ENCODE assay signal across 27 cellular contexts in the genomic region with DNA sequence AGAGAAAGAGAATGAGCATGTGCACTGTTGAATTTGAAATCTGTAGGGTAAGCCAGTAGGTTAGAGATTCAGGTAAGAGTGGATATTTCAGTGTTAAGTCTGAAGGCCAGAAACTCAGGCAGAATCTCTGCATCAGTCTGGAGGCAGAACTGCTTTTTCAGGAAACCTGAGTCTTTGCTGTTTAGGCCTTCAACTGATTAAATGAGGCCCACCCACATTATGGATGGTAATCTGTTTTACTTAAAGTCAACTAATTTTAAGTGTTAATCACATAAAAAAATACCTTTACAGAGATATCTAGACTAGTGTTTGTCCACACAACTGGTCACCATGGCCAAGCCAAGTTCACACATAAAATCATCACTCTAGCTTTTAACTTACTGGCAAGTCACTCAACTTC.
"Had no signal": no experiment of that assay in that cellular context is flagged by ENCODE, and none has a peak within 500 bp of the region (broad histone marks: within the 10 kb centered on the region; RNA-seq: fewer than 3 reads in every experiment).

No MANE protein-coding gene starts in this region.

- FAIRE-seq: colon, endometrium, endothelial cell of umbilical vein had no signal

- H3K4me3 ChIP-seq: colonic mucosa, coronary artery, dorsolateral prefrontal cortex, esophagus muscularis mucosa, esophagus squamous epithelium, gastrocnemius medialis, gastroesophageal sphincter, heart left ventricle, heart right ventricle had no signal

- ATAC-seq: effector memory CD8-positive, alpha-beta T cell; esophagus mucosa; foreskin keratinocyte; gastrocnemius medialis; gastroesophageal sphincter; heart left ventricle; heart right ventricle had no signal

- H3K36me3 ChIP-seq: colonic mucosa, esophagus muscularis mucosa, esophagus squamous epithelium, gastrocnemius medialis, gastroesophageal sphincter, heart left ventricle, heart right ventricle had no signal

- H3K27ac ChIP-seq: colonic mucosa, coronary artery, dorsolateral prefrontal cortex, epithelial cell of prostate, esophagus muscularis mucosa, esophagus squamous epithelium, foreskin keratinocyte, gastrocnemius medialis, gastroesophageal sphincter, heart left ventricle, heart right ventricle had no signal

- H3K27me3 ChIP-seq: colonic mucosa, dorsolateral prefrontal cortex, esophagus muscularis mucosa, esophagus squamous epithelium, foreskin keratinocyte, gastrocnemius medialis, gastroesophageal sphincter, heart left ventricle, heart right ventricle had no signal

- DNase-seq: colonic mucosa; cortex of kidney; dermis blood vessel endothelial cell; dorsolateral prefrontal cortex; effector CD4-positive, alpha-beta T cell; effector CD8-positive, alpha-beta T cell; effector memory CD4-positive, alpha-beta T cell; effector memory CD8-positive, alpha-beta T cell; endodermal cell; erythroblast; esophagus squamous epithelium; foreskin fibroblast; foreskin keratinocyte; foreskin melanocyte; gastrocnemius medialis; glutamatergic neuron; head of caudate nucleus; heart left ventricle; heart right ventricle had no signal

- H3K9me3 ChIP-seq: colonic mucosa, esophagus muscularis mucosa, esophagus squamous epithelium, gastrocnemius medialis, gastroesophageal sphincter had no signal

- H3K4me1 ChIP-seq: colonic mucosa, gastrocnemius medialis had no signal
